In the genomic region with DNA sequence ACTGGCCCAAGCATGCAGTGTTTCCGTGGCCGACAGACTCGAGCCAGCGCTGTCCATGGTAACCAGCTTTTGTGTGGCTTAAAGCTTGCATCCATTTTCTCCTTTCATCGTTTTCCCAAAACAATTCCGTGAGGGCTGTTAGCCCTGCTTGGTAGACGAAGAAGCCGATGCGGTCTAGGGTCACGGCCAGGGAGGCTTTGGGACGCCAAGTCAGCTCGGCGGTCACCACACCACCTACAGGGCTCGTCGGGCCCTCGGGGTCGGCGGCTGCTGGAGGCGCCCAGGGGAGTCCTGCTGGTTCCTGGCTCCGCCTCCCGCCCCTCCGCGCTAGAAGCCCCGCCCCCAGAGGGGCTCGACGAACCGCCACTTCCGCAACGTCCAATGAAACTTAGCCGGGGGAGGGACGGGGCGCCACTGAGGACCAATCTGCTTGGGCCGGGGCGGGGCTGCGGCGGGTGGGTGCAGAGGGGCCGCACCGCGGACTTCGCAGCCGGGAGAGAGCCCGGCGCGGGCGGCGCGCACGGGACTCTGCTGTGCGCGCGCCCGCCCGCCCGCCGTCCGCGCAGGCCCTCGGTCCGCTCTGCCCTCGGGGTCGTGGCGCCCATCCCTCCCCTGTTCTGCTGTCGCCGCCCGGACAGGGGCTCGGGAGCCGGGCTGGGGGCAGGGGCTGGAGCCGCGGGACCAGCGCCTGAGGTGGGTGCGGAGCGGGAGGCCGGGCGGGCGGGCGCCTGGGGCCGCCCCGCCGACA, we compare ENCODE assay signal across 8 cellular contexts. TPM values are rescaled to one million over a fixed set of nuclear protein-coding genes. Genes with fewer than 3 reads are reported as not detected.
DNase-seq lines count a peak whose midpoint lies in the region; ATAC-seq, FAIRE-seq and TF ChIP-seq lines count a peak whose summit lies in the region.

Gene TIGD3 (plus strand): TSS at position 487 of the 748 bp plus-strand sequence. CDS start 1,058 bp downstream, outside the sequence.

- H3K36me3 ChIP-seq in DND-41 (ENCODE audit: insufficient read depth, low read length) (peaks cover 27% of the 10 kb centered on the region), GM23248 (ENCODE audit: low read depth) (peaks cover 15% of the 10 kb centered on the region; the same call in 1 of the 2 replicates), fibroblast of lung (ENCODE audit: control insufficient read depth, insufficient read depth, low read length) (peaks cover 7% of the 10 kb centered on the region)

- peaks cover 4% of the 10 kb centered on the region; the same call in 1 of the 2 replicates for H4K20me1 ChIP-seq in DND-41 (ENCODE audit: insufficient read depth, low read length)
- no peaks in the 10 kb centered on the region for H4K20me1 ChIP-seq in GM23248 (ENCODE audit: insufficient read depth)
- no peaks in the 10 kb centered on the region for H4K20me1 ChIP-seq in fibroblast of lung (ENCODE audit: control insufficient read depth, extremely low read depth, insufficient read depth, low read length)

- POLR2A ChIA-PET in naive thymus-derived CD8-positive, alpha-beta T cell (lab: Charles Lee), result interaction anchor here (0.9 to 2.6 kb wide), 5 partner anchors 18 to 1262 kb away, joined by 3 to 11 read pairs (median 4); partner anchors contain the start of genes DPF2, MALAT1 and RBM14

- no peaks in the 10 kb centered on the region for H3K9me3 Mint-ChIP-seq in activated T-helper 1 cell treated with anti-CD3 and anti-CD28 coated beads, Interleukin-12 subunit alpha, Interleukin-12 subunit beta, Interleukin-2, Interleukin-4 antibody, amounts not matched to agents 30 ng/mL and 10 ng/mL and 1 ng/mL, durations not matched to agents 14 hours and 24 hours and 36 hours
- H3K9me3 Mint-ChIP-seq in naive thymus-derived CD8-positive, alpha-beta T cell, result no peaks in the 10 kb centered on the region
- no peaks in the 10 kb centered on the region for H3K9me3 Mint-ChIP-seq in stimulated activated memory B cell treated with anti-CD40 and anti-IgM and Interleukin-4, amounts not matched to agents 10 μg/mL and 1 μg/mL and 100 μg/mL, for 72 hours

- H3K27ac ChIP-seq in DND-41 (ENCODE audit: low read length) (peak within 1 kb of the TSS; percentile 68), GM23248 (peak within 1 kb of the TSS; percentile 20), fibroblast of lung (ENCODE audit: insufficient read depth, low read length) (peak within 1 kb of the TSS; percentile 19)

- in situ Hi-C loops in GM23248 (cut with MboI), result no loop called here

- no peaks in the 10 kb centered on the region for H3K27me3 ChIP-seq in DND-41 (ENCODE audit: insufficient read depth, low read length, poor library complexity)
- no peaks in the 10 kb centered on the region for H3K27me3 ChIP-seq in GM23248 (replicated peaks; ENCODE audit: insufficient read depth)
- peaks cover 9% of the 10 kb centered on the region for H3K27me3 ChIP-seq in fibroblast of lung (ENCODE audit: control insufficient read depth, insufficient read depth, low read length)

- peak; percentile 99 for DNase-seq in DND-41
- peak; percentile 98 for DNase-seq in GM23248
- DNase-seq in Kasumi-1 (lab: John Stamatoyannopoulos, UW), result peak; percentile 94 to 95
- DNase-seq in RCC 7860 (ENCODE audit: low spot score), result peak; percentile 79
- DNase-seq in activated T-helper 1 cell treated with anti-CD3 and anti-CD28 coated beads, Interleukin-12 subunit alpha, Interleukin-12 subunit beta, Interleukin-2, Interleukin-4 antibody, amounts not matched to agents 30 ng/mL and 10 ng/mL and 1 ng/mL, durations not matched to agents 14 hours and 24 hours and 36 hours (ENCODE audit: low spot score), result peak; percentile 93
- peak; percentile 91 for DNase-seq in fibroblast of lung (ENCODE audit: low read depth in 2 of 2)
- DNase-seq in naive thymus-derived CD8-positive, alpha-beta T cell, result peak; percentile 94 to 99 (median 96)

- intact Hi-C loops in activated T-helper 1 cell treated with anti-CD3 and anti-CD28 coated beads, Interleukin-12 subunit alpha, Interleukin-12 subunit beta, Interleukin-2, Interleukin-4 antibody, amounts not matched to agents 30 ng/mL and 10 ng/mL and 1 ng/mL, durations not matched to agents 14 hours and 24 hours and 36 hours (cut with micrococcal nuclease), result loop anchor here (1.0 to 2.0 kb wide), 6 partner anchors 21 to 261 kb away; partner anchors contain the start of genes CDC42EP2, DPF2, PCNX3 and SLC25A45

- 1% methylated on average over 31 to 63 of the region's 79 CpGs for WGBS in GM23248 (ENCODE audit: low coverage in 1 of 2, low lambda C conversion rate in 2 of 2, missing lambda C conversion rate in 2 of 2), 2 experiments

- H3K9ac ChIP-seq in DND-41 (ENCODE audit: low read depth, low read length) (peak within 1 kb of the TSS; percentile 75), GM23248 (peak within 1 kb of the TSS; percentile 37), fibroblast of lung (ENCODE audit: insufficient read depth, low read length) (peak within 1 kb of the TSS; percentile 28)

- TF ChIP-seq CTCF in DND-41 (IDR thresholded peaks at IDR 0.05; ENCODE audit: borderline replicate concordance, extremely low read depth, low read length, poor library complexity, severe bottlenecking) (no peak), fibroblast of lung (conservative IDR thresholded peaks at IDR 0.05 in 1 of 2, IDR thresholded peaks at IDR 0.05 in 1 of 2; ENCODE audit: low read depth in 1 of 2, low read length in 2 of 2) (no peak)

- no peaks in the 10 kb centered on the region for H3K9me2 ChIP-seq in GM23248 (ENCODE audit: insufficient read depth)

- peak within 1 kb of the TSS; percentile 81 for H3K27ac Mint-ChIP-seq in activated T-helper 1 cell treated with anti-CD3 and anti-CD28 coated beads, Interleukin-12 subunit alpha, Interleukin-12 subunit beta, Interleukin-2, Interleukin-4 antibody, amounts not matched to agents 30 ng/mL and 10 ng/mL and 1 ng/mL, durations not matched to agents 14 hours and 24 hours and 36 hours
- H3K27ac Mint-ChIP-seq in naive thymus-derived CD8-positive, alpha-beta T cell, result peak within 1 kb of the TSS; percentile 67 to 96 (median 86)
- H3K27ac Mint-ChIP-seq in stimulated activated memory B cell treated with anti-CD40 and anti-IgM and Interleukin-4, amounts not matched to agents 10 μg/mL and 1 μg/mL and 100 μg/mL, for 72 hours, result peak within 1 kb of the TSS; percentile 87

- H3K4me3 Mint-ChIP-seq in activated T-helper 1 cell treated with anti-CD3 and anti-CD28 coated beads, Interleukin-12 subunit alpha, Interleukin-12 subunit beta, Interleukin-2, Interleukin-4 antibody, amounts not matched to agents 30 ng/mL and 10 ng/mL and 1 ng/mL, durations not matched to agents 14 hours and 24 hours and 36 hours, result peak within 1 kb of the TSS; percentile 89
- H3K4me3 Mint-ChIP-seq in naive thymus-derived CD8-positive, alpha-beta T cell, result peak within 1 kb of the TSS; percentile 84 to 96 (median 93)
- H3K4me3 Mint-ChIP-seq in stimulated activated memory B cell treated with anti-CD40 and anti-IgM and Interleukin-4, amounts not matched to agents 10 μg/mL and 1 μg/mL and 100 μg/mL, for 72 hours, result peak within 1 kb of the TSS; percentile 94

- H3K4me1 ChIP-seq in DND-41 (ENCODE audit: insufficient read depth, low read length) (peaks cover 21% of the 10 kb centered on the region), GM23248 (ENCODE audit: insufficient read depth) (peaks cover 5% of the 10 kb centered on the region; the same call in 1 of the 2 replicates), fibroblast of lung (ENCODE audit: control insufficient read depth, extremely low read depth, insufficient read depth, low read length) (peaks cover 8% of the 10 kb centered on the region)

- H3K79me2 ChIP-seq in DND-41 (ENCODE audit: insufficient read depth, low read length) (no peaks in the 10 kb centered on the region), GM23248 (ENCODE audit: insufficient read depth) (no peaks in the 10 kb centered on the region), fibroblast of lung (ENCODE audit: control insufficient read depth, insufficient read depth, low read length) (no peaks in the 10 kb centered on the region)

- H3K36me3 Mint-ChIP-seq in activated T-helper 1 cell treated with anti-CD3 and anti-CD28 coated beads, Interleukin-12 subunit alpha, Interleukin-12 subunit beta, Interleukin-2, Interleukin-4 antibody, amounts not matched to agents 30 ng/mL and 10 ng/mL and 1 ng/mL, durations not matched to agents 14 hours and 24 hours and 36 hours (ENCODE audit: low read depth), result peaks cover 9% of the 10 kb centered on the region
- peaks cover 0 to 34% (median 5%) of the 10 kb centered on the region in 3 donors for H3K36me3 Mint-ChIP-seq in naive thymus-derived CD8-positive, alpha-beta T cell
- peaks cover 15% of the 10 kb centered on the region for H3K36me3 Mint-ChIP-seq in stimulated activated memory B cell treated with anti-CD40 and anti-IgM and Interleukin-4, amounts not matched to agents 10 μg/mL and 1 μg/mL and 100 μg/mL, for 72 hours

- no peak for FAIRE-seq in RCC 7860 (lab: Jason Lieb, UNC)

- H3F3A ChIP-seq in GM23248 (ENCODE audit: insufficient read depth), result peaks cover 34% of the 10 kb centered on the region

- H3K4me3 ChIP-seq in DND-41 (ENCODE audit: low read depth in 1 of 2, low read length in 2 of 2), result peak within 1 kb of the TSS; percentile 30 to 66; a peak in 3 of 4 replicates
- peak within 1 kb of the TSS; percentile 78 for H3K4me3 ChIP-seq in GM23248
- peak within 1 kb of the TSS; percentile 29 to 66 (median 48) for H3K4me3 ChIP-seq in fibroblast of lung (replicated peaks in 1 of 4; ENCODE audit: control extremely low read depth in 1 of 4, insufficient read depth in 1 of 4, low read depth in 3 of 4, low read length in 4 of 4)

- peaks cover 16% of the 10 kb centered on the region for H3K27me3 Mint-ChIP-seq in activated T-helper 1 cell treated with anti-CD3 and anti-CD28 coated beads, Interleukin-12 subunit alpha, Interleukin-12 subunit beta, Interleukin-2, Interleukin-4 antibody, amounts not matched to agents 30 ng/mL and 10 ng/mL and 1 ng/mL, durations not matched to agents 14 hours and 24 hours and 36 hours (ENCODE audit: insufficient read depth)
- no peaks in the 10 kb centered on the region for H3K27me3 Mint-ChIP-seq in naive thymus-derived CD8-positive, alpha-beta T cell
- H3K27me3 Mint-ChIP-seq in stimulated activated memory B cell treated with anti-CD40 and anti-IgM and Interleukin-4, amounts not matched to agents 10 μg/mL and 1 μg/mL and 100 μg/mL, for 72 hours, result no peaks in the 10 kb centered on the region

- H3K9me3 ChIP-seq in DND-41 (ENCODE audit: insufficient read depth, low read length, severe bottlenecking) (no peaks in the 10 kb centered on the region), GM23248 (ENCODE audit: low read depth) (no peaks in the 10 kb centered on the region), fibroblast of lung (ENCODE audit: control insufficient read depth, insufficient read depth, low read depth, low read length) (no peaks in the 10 kb centered on the region)

- ATAC-seq in DND-41 (ENCODE audit: insufficient read depth, low read depth), result peak; percentile 97
- peak; percentile 95 to 96 for ATAC-seq in naive thymus-derived CD8-positive, alpha-beta T cell
- ATAC-seq in stimulated activated memory B cell treated with anti-CD40 and anti-IgM and Interleukin-4, amounts not matched to agents 10 μg/mL and 1 μg/mL and 100 μg/mL, for 72 hours, result peak; percentile 98

- H3K4me2 ChIP-seq in DND-41 (ENCODE audit: insufficient read depth, low read length) (peak within 1 kb of the TSS; percentile 98), GM23248 (ENCODE audit: unreplicated experiment) (peak within 1 kb of the TSS; percentile 98), fibroblast of lung (ENCODE audit: extremely low read depth, insufficient read depth, low read length) (peak within 1 kb of the TSS; percentile 83)

- peak within 1 kb of the TSS; percentile 91 for H2AFZ ChIP-seq in DND-41 (ENCODE audit: low read depth, low read length)
- H2AFZ ChIP-seq in GM23248, result peak within 1 kb of the TSS; percentile 88
- H2AFZ ChIP-seq in fibroblast of lung (ENCODE audit: low read length), result no peak within 1 kb of the TSS

- peaks cover 8% of the 10 kb centered on the region for H3K4me1 Mint-ChIP-seq in activated T-helper 1 cell treated with anti-CD3 and anti-CD28 coated beads, Interleukin-12 subunit alpha, Interleukin-12 subunit beta, Interleukin-2, Interleukin-4 antibody, amounts not matched to agents 30 ng/mL and 10 ng/mL and 1 ng/mL, durations not matched to agents 14 hours and 24 hours and 36 hours (ENCODE audit: low read depth)
- peaks cover 12 to 20% (median 17%) of the 10 kb centered on the region in 4 donors for H3K4me1 Mint-ChIP-seq in naive thymus-derived CD8-positive, alpha-beta T cell
- peaks cover 29% of the 10 kb centered on the region for H3K4me1 Mint-ChIP-seq in stimulated activated memory B cell treated with anti-CD40 and anti-IgM and Interleukin-4, amounts not matched to agents 10 μg/mL and 1 μg/mL and 100 μg/mL, for 72 hours

RNA-seq across cellular contexts. Expression of gene TIGD3, which starts in this region (rescaled TPM):
- total RNA-seq in GM23248 (2014; rRNA removed; shearing (Covaris generic)), result not detected in 2 replicates
- not detected in 2 replicates for polyA plus RNA-seq in GM23248 (2016; fragmentation: Nextera tagmentation; extraction: Ambion mirVana)
- 1.1 TPM in 2 replicates for total RNA-seq in activated T-helper 1 cell treated with anti-CD3 and anti-CD28 coated beads, Interleukin-12 subunit alpha, Interleukin-12 subunit beta, Interleukin-2, Interleukin-4 antibody, amounts not matched to agents 30 ng/mL and 10 ng/mL and 1 ng/mL, durations not matched to agents 14 hours and 24 hours and 36 hours
- total RNA-seq in fibroblast of lung, result under 0.01 and 0.17 TPM in 2 replicates
- polyA plus RNA-seq in fibroblast of lung, result 0.03 TPM in 1 of 2 replicates, not detected in the other
- 0.07 and 0.08 TPM in 2 replicates for polyA plus RNA-seq in fibroblast of lung (2012)
- not detected in 2 replicates for polyA minus RNA-seq in fibroblast of lung (ENCODE audit: low replicate concordance)
- 1 to 10 TPM; 1.5 to 1.9 TPM for total RNA-seq in naive thymus-derived CD8-positive, alpha-beta T cell
- under 1 TPM; 0.15 to 0.67 (median 0.21) TPM for polyA plus RNA-seq in naive thymus-derived CD8-positive, alpha-beta T cell

Comparison
In these comparisons a context has a peak if more than half of its experiments do, and no peak if none do; other contexts are left out.
1. Peak in every context shown above with its lines: DNase-seq, ATAC-seq, H3K4me3 ChIP-seq and H3K27ac ChIP-seq.
2. Peak in DNase-seq, H3K4me3 ChIP-seq, H3K27ac ChIP-seq, H3K9ac ChIP-seq and H3K4me2 ChIP-seq in GM23248; RNA of the gene not detected or under 1 TPM.
3. Peak in DNase-seq, H3K4me3 ChIP-seq, H3K27ac ChIP-seq, H3K9ac ChIP-seq and H3K4me2 ChIP-seq in fibroblast of lung; RNA of the gene not detected or under 1 TPM.